11 cellular contexts compared by ENCODE assay signal in genomic region chr19:53908933-53909415, GRCh38. TPM values are rescaled to one million over a fixed set of nuclear protein-coding genes. Genes with fewer than 3 reads are reported as not detected.
DNase-seq lines count a peak whose midpoint lies in the region; ATAC-seq and TF ChIP-seq lines count a peak whose summit lies in the region.
"Had no signal": no experiment of that assay in that cellular context is flagged by ENCODE, and none has a peak within 500 bp of the region (broad histone marks: within the 10 kb centered on the region; RNA-seq: fewer than 3 reads in every experiment).

Gene CACNG7, plus strand, starts transcription at chr19:53909278. Its CDS starts 3,554 bp downstream, at chr19:53912832.

- intact Hi-C loops in CD8-positive, alpha-beta T cell (cut with DNase I, micrococcal nuclease) = no loop called here
- intact Hi-C loops in CD14-positive monocyte (cut with micrococcal nuclease) = no loop called here

- H3K27ac ChIP-seq in CD8-positive, alpha-beta T cell (ENCODE audit: low read depth, low read length) = no peak within 1 kb of the TSS
- H3K27ac ChIP-seq in SK-N-MC = no peak within 1 kb of the TSS
- no peak within 1 kb of the TSS for H3K27ac ChIP-seq in fibroblast of lung (ENCODE audit: insufficient read depth, low read length)
- no peak within 1 kb of the TSS for H3K27ac ChIP-seq in effector memory CD4-positive, alpha-beta T cell (ENCODE audit: insufficient read depth, low read length, poor library complexity, severe bottlenecking)

- H3K27me3 Mint-ChIP-seq in CD8-positive, alpha-beta T cell (ENCODE audit: low read depth) = peaks cover 75% of the 10 kb centered on the region
- peaks cover 75 to 91% (median 84%) of the 10 kb centered on the region in 3 donors for H3K27me3 Mint-ChIP-seq in CD14-positive monocyte (ENCODE audit: low read depth in 3 of 3)

- no peak for TF ChIP-seq CTCF in CD8-positive, alpha-beta T cell (IDR thresholded peaks at IDR 0.05)
- TF ChIP-seq CTCF in fibroblast of lung (conservative IDR thresholded peaks at IDR 0.05 in 1 of 2, IDR thresholded peaks at IDR 0.05 in 1 of 2; ENCODE audit: low read depth in 1 of 2, low read length in 2 of 2) (no peak), CD14-positive monocyte (IDR thresholded peaks at IDR 0.05) (no peak)

- POLR2A ChIA-PET in CD8-positive, alpha-beta T cell (lab: Charles Lee) = no interaction called here

- H3K27ac Mint-ChIP-seq in CD8-positive, alpha-beta T cell = no peak within 1 kb of the TSS
- no peak within 1 kb of the TSS for H3K27ac Mint-ChIP-seq in CD14-positive monocyte

- H3K9ac ChIP-seq in SK-N-MC (ENCODE audit: insufficient read length) (no peak within 1 kb of the TSS), fibroblast of lung (ENCODE audit: insufficient read depth, low read length) (no peak within 1 kb of the TSS)

- peaks cover 24% of the 10 kb centered on the region for H3K4me1 Mint-ChIP-seq in CD8-positive, alpha-beta T cell (ENCODE audit: low read depth)
- peaks cover 27% of the 10 kb centered on the region for H3K4me1 Mint-ChIP-seq in CD14-positive monocyte

- H4K20me1 ChIP-seq in fibroblast of lung (ENCODE audit: control insufficient read depth, extremely low read depth, insufficient read depth, low read length) = no peaks in the 10 kb centered on the region

- no peaks in the 10 kb centered on the region for H3K36me3 Mint-ChIP-seq in CD8-positive, alpha-beta T cell
- H3K36me3 Mint-ChIP-seq in CD14-positive monocyte = peaks cover 14 to 23% of the 10 kb centered on the region in 2 donors

- H3K4me3 Mint-ChIP-seq in CD8-positive, alpha-beta T cell = peak within 1 kb of the TSS; percentile 53
- peak within 1 kb of the TSS in 1 of 2 donors; percentile 97 for H3K4me3 Mint-ChIP-seq in CD14-positive monocyte

- peaks cover 25% of the 10 kb centered on the region for H3K4me1 ChIP-seq in CD8-positive, alpha-beta T cell (ENCODE audit: insufficient read depth, low read length)
- no peaks in the 10 kb centered on the region for H3K4me1 ChIP-seq in fibroblast of lung (ENCODE audit: control insufficient read depth, extremely low read depth, insufficient read depth, low read length)
- H3K4me1 ChIP-seq in effector memory CD4-positive, alpha-beta T cell (ENCODE audit: control insufficient read depth, insufficient read depth, low read length, poor library complexity, severe bottlenecking) = peaks cover 13% of the 10 kb centered on the region

- CTCF ChIA-PET in CD8-positive, alpha-beta T cell (lab: Charles Lee) = no interaction called here

- no peaks in the 10 kb centered on the region for H3K9me3 ChIP-seq in CD8-positive, alpha-beta T cell (ENCODE audit: low read length)
- H3K9me3 ChIP-seq in SK-N-MC (ENCODE audit: low read depth, low read length) (no peaks in the 10 kb centered on the region), fibroblast of lung (ENCODE audit: control insufficient read depth, insufficient read depth, low read depth, low read length) (no peaks in the 10 kb centered on the region)
- H3K9me3 ChIP-seq in effector memory CD4-positive, alpha-beta T cell (ENCODE audit: control insufficient read depth, low read length) = no peaks in the 10 kb centered on the region

- no peak for DNase-seq in CD8-positive, alpha-beta T cell
- DNase-seq in SK-N-MC (ENCODE audit: low read depth, low spot score) = no peak
- peak in 1 of 2 donors; percentile 16 for DNase-seq in fibroblast of lung (ENCODE audit: low read depth in 2 of 2)
- DNase-seq in nucleus accumbens (lab: John Stamatoyannopoulos, UW) = peak in 43 of 56 donors; percentile 3 to 65 (median 32)
- DNase-seq in CD14-positive monocyte (ENCODE audit: low spot score) = no peak
- DNase-seq in effector memory CD4-positive, alpha-beta T cell = no peak
- no peak for DNase-seq in CD1c-positive myeloid dendritic cell (ENCODE audit: extremely low spot score)
- DNase-seq: aorta, left cardiac atrium, NCI-H510A had no signal

- H3K4me2 ChIP-seq in fibroblast of lung (ENCODE audit: extremely low read depth, insufficient read depth, low read length) = peak within 1 kb of the TSS; percentile 48

- no peaks in the 10 kb centered on the region for H3K9me3 Mint-ChIP-seq in CD8-positive, alpha-beta T cell
- peaks cover 0 to 35% (median 22%) of the 10 kb centered on the region in 7 donors for H3K9me3 Mint-ChIP-seq in CD14-positive monocyte

- H3K79me2 ChIP-seq in fibroblast of lung (ENCODE audit: control insufficient read depth, insufficient read depth, low read length) = no peaks in the 10 kb centered on the region

- H3K27me3 ChIP-seq in CD8-positive, alpha-beta T cell (ENCODE audit: insufficient read depth, low read length) = peaks cover 42% of the 10 kb centered on the region
- peaks cover 18% of the 10 kb centered on the region for H3K27me3 ChIP-seq in fibroblast of lung (ENCODE audit: control insufficient read depth, insufficient read depth, low read length)
- peaks cover 50% of the 10 kb centered on the region for H3K27me3 ChIP-seq in effector memory CD4-positive, alpha-beta T cell (replicated peaks; ENCODE audit: control insufficient read depth, insufficient read depth, low read length, poor library complexity, severe bottlenecking)

- H3K36me3 ChIP-seq in CD8-positive, alpha-beta T cell (ENCODE audit: insufficient read depth, low read length) = no peaks in the 10 kb centered on the region
- no peaks in the 10 kb centered on the region for H3K36me3 ChIP-seq in SK-N-MC (ENCODE audit: insufficient read depth, low read length)
- no peaks in the 10 kb centered on the region for H3K36me3 ChIP-seq in fibroblast of lung (ENCODE audit: control insufficient read depth, insufficient read depth, low read length)
- no peaks in the 10 kb centered on the region for H3K36me3 ChIP-seq in effector memory CD4-positive, alpha-beta T cell (ENCODE audit: control insufficient read depth, insufficient read depth, low read length)

- ATAC-seq in CD8-positive, alpha-beta T cell = no peak
- no peak for ATAC-seq in GM19035 (IDR thresholded peaks at IDR 0.05; ENCODE audit: unreplicated experiment)

- H2AFZ ChIP-seq in fibroblast of lung (ENCODE audit: low read length) = no peak within 1 kb of the TSS

- H3K4me3 ChIP-seq in CD8-positive, alpha-beta T cell (ENCODE audit: low read depth, low read length) = no peak within 1 kb of the TSS
- peak within 1 kb of the TSS; percentile 68 for H3K4me3 ChIP-seq in SK-N-MC
- H3K4me3 ChIP-seq in fibroblast of lung (replicated peaks in 1 of 4; ENCODE audit: control extremely low read depth in 1 of 4, insufficient read depth in 1 of 4, low read depth in 3 of 4, low read length in 4 of 4) = peak within 1 kb of the TSS; percentile 6 to 35 (median 25)
- H3K4me3 ChIP-seq in effector memory CD4-positive, alpha-beta T cell (ENCODE audit: insufficient read depth, low read depth, low read length, poor library complexity, severe bottlenecking) = no peak within 1 kb of the TSS

RNA-seq across cellular contexts. Expression of gene CACNG7, which starts in this region (rescaled TPM):
- total RNA-seq in CD8-positive, alpha-beta T cell = not detected
- 0.17 and 0.26 TPM in 2 replicates for total RNA-seq in fibroblast of lung
- polyA plus RNA-seq in fibroblast of lung (0.68 and 3.2 TPM in 2 replicates), CD14-positive monocyte (not detected)
- polyA plus RNA-seq in fibroblast of lung (2012) = 0.56 and 2.8 TPM in 2 replicates
- 0.27 and 6.6 TPM in 2 replicates for polyA minus RNA-seq in fibroblast of lung (ENCODE audit: low replicate concordance)
- total RNA-seq: aorta, left cardiac atrium had no signal
- polyA plus RNA-seq: aorta had no signal

Comparison
In these comparisons a context has a peak if more than half of its experiments do, and no peak if none do; other contexts are left out.
1. DNase-seq: peak in nucleus accumbens (43 of 56); none in CD8-positive, alpha-beta T cell (0 of 7), SK-N-MC (single experiment), CD14-positive monocyte (single experiment), effector memory CD4-positive, alpha-beta T cell (0 of 3) and CD1c-positive myeloid dendritic cell (single experiment).
2. H3K4me3 ChIP-seq: peak in SK-N-MC (single experiment) and fibroblast of lung (4 of 4); none in CD8-positive, alpha-beta T cell (single experiment) and effector memory CD4-positive, alpha-beta T cell (single experiment).